In the genomic region with DNA sequence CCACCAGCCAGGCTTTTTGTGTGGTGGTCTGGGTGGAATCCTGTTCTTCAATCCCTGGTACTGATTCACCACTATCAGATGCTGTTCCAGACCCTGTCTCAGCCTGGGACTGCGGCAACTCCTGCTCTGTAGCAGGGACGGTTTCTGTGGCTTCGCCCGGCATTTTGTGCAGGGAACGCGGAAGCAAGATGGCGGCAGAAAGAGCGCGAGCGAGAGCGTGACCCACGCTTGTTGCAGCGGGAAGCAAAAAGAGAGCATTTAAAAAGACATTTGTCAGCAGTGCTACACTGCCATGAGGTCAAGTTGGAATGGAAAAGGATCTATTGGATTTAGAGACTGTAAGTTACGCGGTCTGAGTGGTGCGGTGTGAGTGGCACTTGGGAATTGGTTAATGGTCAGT, we compare ENCODE assay signal across 24 cellular contexts. TPM values are rescaled to one million over a fixed set of nuclear protein-coding genes. Genes with fewer than 3 reads are reported as not detected.
DNase-seq lines count a peak whose midpoint lies in the region; ATAC-seq, FAIRE-seq and TF ChIP-seq lines count a peak whose summit lies in the region.
"Had no signal": no experiment of that assay in that cellular context is flagged by ENCODE, and none has a peak within 500 bp of the region (broad histone marks: within the 10 kb centered on the region; RNA-seq: fewer than 3 reads in every experiment).

A gene (minus strand): TSS at position 202 of the 400 bp plus-strand sequence. CDS start 39 bp downstream, at position 163.

- no peak within 1 kb of the TSS for H2BK20ac ChIP-seq in H1 (ENCODE audit: low read length)

- H3K27ac ChIP-seq in GM23338 (ENCODE audit: low read depth) (no peak within 1 kb of the TSS), GM12878 (ENCODE audit: control insufficient read depth, insufficient read depth) (no peak within 1 kb of the TSS), H1 (ENCODE audit: low read depth, low read length) (no peak within 1 kb of the TSS)
- H3K27ac ChIP-seq: BLaER1 had no signal

- no peaks in the 10 kb centered on the region for H3K9me3 Mint-ChIP-seq in GM23338
- H3K9me3 Mint-ChIP-seq: CD14-positive monocyte; CD4-positive, alpha-beta memory T cell; CD8-positive, alpha-beta memory T cell had no signal

- no peak within 1 kb of the TSS for H4K5ac ChIP-seq in H1 (ENCODE audit: insufficient read length, low read depth, low read length)

- H3K18ac ChIP-seq in H1 (ENCODE audit: extremely low read depth, low read length), result no peak within 1 kb of the TSS

- H3K79me2 ChIP-seq in GM23338 (replicated peaks; ENCODE audit: insufficient read depth) (no peaks in the 10 kb centered on the region), GM12878 (ENCODE audit: control insufficient read depth, insufficient read depth, low read length) (no peaks in the 10 kb centered on the region), H1 (ENCODE audit: control insufficient read depth in 1 of 2, insufficient read depth in 2 of 2, low read length in 2 of 2) (no peaks in the 10 kb centered on the region)

- TF ChIP-seq EP300 in GM12878 (IDR thresholded peaks at IDR 0.05; ENCODE audit: borderline replicate concordance in 1 of 2, control insufficient read depth in 1 of 2, low read depth in 2 of 2, low read length in 2 of 2) (no peak), H1 (IDR thresholded peaks at IDR 0.05; ENCODE audit: borderline replicate concordance in 1 of 2, low read depth in 2 of 2, low read length in 2 of 2) (no peak)

- CTCF ChIA-PET in GM12878 (lab: Yijun Ruan, JAX), result interaction anchor here (1.2 kb wide), 1 partner anchor 518 kb away, joined by 3 read pairs; no protein-coding TSS in a partner anchor
- CTCF ChIA-PET in H1 (lab: Charles Lee; ENCODE audit: partially characterized antibody), result no interaction called here

- POLR2A ChIA-PET in GM12878 (lab: Charles Lee), result no interaction called here
- POLR2A ChIA-PET in H1 (lab: Charles Lee; ENCODE audit: partially characterized antibody), result no interaction called here

- H2BK15ac ChIP-seq in H1 (ENCODE audit: low read length), result no peak within 1 kb of the TSS

- H3K9ac ChIP-seq in GM12878 (ENCODE audit: control insufficient read depth, insufficient read depth, low read length), result no peak within 1 kb of the TSS
- H3K9ac ChIP-seq in H1 (replicated peaks in 1 of 4; ENCODE audit: extremely low read depth in 1 of 4, low read depth in 3 of 4, low read length in 3 of 4), result no peak within 1 kb of the TSS
- H3K9ac ChIP-seq: BLaER1 had no signal

- TF ChIP-seq RAD21 in GM12878 (IDR thresholded peaks at IDR 0.05; ENCODE audit: insufficient read depth, low read depth, low read length) (no peak), H1 (IDR thresholded peaks at IDR 0.05 in 1 of 2, conservative IDR thresholded peaks at IDR 0.05 in 1 of 2; ENCODE audit: low read depth in 2 of 2, low read length in 2 of 2) (no peak)

- no peaks in the 10 kb centered on the region for H3K4me1 ChIP-seq in GM23338 (ENCODE audit: insufficient read depth)
- no peaks in the 10 kb centered on the region for H3K4me1 ChIP-seq in GM12878 (ENCODE audit: control insufficient read depth, insufficient read depth, low read length)
- H3K4me1 ChIP-seq in H1 (replicated peaks in 1 of 4; ENCODE audit: control insufficient read depth in 3 of 4, insufficient read depth in 4 of 4, low read length in 3 of 4), result no peaks in the 10 kb centered on the region
- H3K4me1 ChIP-seq: BE2C, Caco-2 had no signal

- H3K4me3 Mint-ChIP-seq in GM23338, result no peak within 1 kb of the TSS
- H3K4me3 Mint-ChIP-seq: CD14-positive monocyte; CD4-positive, alpha-beta memory T cell; CD4-positive, CD25-positive, alpha-beta regulatory T cell; CD8-positive, alpha-beta memory T cell had no signal

- no peak within 1 kb of the TSS for H3K23ac ChIP-seq in H1 (ENCODE audit: insufficient read length)

- no peak within 1 kb of the TSS for H2BK120ac ChIP-seq in H1 (replicated peaks; ENCODE audit: low read depth, low read length)

- RAD21 ChIA-PET in GM12878 (lab: Charles Lee; ENCODE audit: unreplicated experiment), result no interaction called here

- intact Hi-C loops in GM12878 (cut with micrococcal nuclease; ENCODE audit: unreplicated experiment), result no loop called here

- in situ Hi-C loops in GM12878 (cut with MboI), result no loop called here

- H3K9me2 ChIP-seq in GM23338 (ENCODE audit: insufficient read depth), result peaks cover 5% of the 10 kb centered on the region; the same call in 1 of the 2 replicates

- WGBS in GM12878 (ENCODE audit: insufficient coverage, insufficient replicate concordance, low lambda C conversion rate, missing lambda C conversion rate), result 92% methylated on average over 16 of the region's 16 CpGs
- WGBS in H1 (ENCODE audit: extremely low coverage in 1 of 2, insufficient coverage in 1 of 2, insufficient read length in 1 of 2, insufficient replicate concordance in 2 of 2, low coverage in 1 of 2, low lambda C conversion rate in 2 of 2, missing lambda C conversion rate in 1 of 2), 2 experiments, result 97% methylated on average over 16 of the region's 16 CpGs; no CpG with 5 or more reads in 1 of the 2 experiments

- no peak within 1 kb of the TSS for H2AK5ac ChIP-seq in H1 (ENCODE audit: low read depth, low read length)

- no peaks in the 10 kb centered on the region for H3K36me3 ChIP-seq in GM23338 (ENCODE audit: insufficient read depth)
- no peaks in the 10 kb centered on the region for H3K36me3 ChIP-seq in GM12878 (ENCODE audit: control insufficient read depth in 2 of 2, insufficient read depth in 2 of 2, low read length in 1 of 2)
- no peaks in the 10 kb centered on the region for H3K36me3 ChIP-seq in H1 (ENCODE audit: control insufficient read depth in 2 of 4, insufficient read depth in 4 of 4, low read length in 3 of 4)
- H3K36me3 ChIP-seq: BE2C, BLaER1 had no signal

- SMC1A ChIA-PET in GM12878 (lab: Charles Lee; ENCODE audit: uncharacterized antibody, unreplicated experiment), result no interaction called here

- no peak within 1 kb of the TSS for H2BK12ac ChIP-seq in H1 (ENCODE audit: low read depth, low read length)

- H3K79me1 ChIP-seq in H1 (ENCODE audit: low read depth, low read length), result no peaks in the 10 kb centered on the region

- no peak within 1 kb of the TSS for H3K14ac ChIP-seq in H1 (ENCODE audit: insufficient read length)

- H2AFZ ChIP-seq in GM23338 (peak within 1 kb of the TSS; percentile 85), GM12878 (ENCODE audit: control insufficient read depth, low read depth, low read length) (no peak within 1 kb of the TSS), H1 (ENCODE audit: low read length) (peak within 1 kb of the TSS; percentile 94; the same call in 1 of the 2 replicates)

- no peak within 1 kb of the TSS for H3K27ac Mint-ChIP-seq in GM23338
- H3K27ac Mint-ChIP-seq: CD14-positive monocyte; CD4-positive, alpha-beta memory T cell; CD4-positive, CD25-positive, alpha-beta regulatory T cell; CD8-positive, alpha-beta memory T cell had no signal

- no peaks in the 10 kb centered on the region for H3K4me1 Mint-ChIP-seq in GM23338
- H3K4me1 Mint-ChIP-seq: CD14-positive monocyte; CD4-positive, alpha-beta memory T cell; CD4-positive, CD25-positive, alpha-beta regulatory T cell; CD8-positive, alpha-beta memory T cell had no signal

- H3F3A ChIP-seq in GM23338 (replicated peaks; ENCODE audit: low read depth), result no peaks in the 10 kb centered on the region

- TF ChIP-seq POLR2A in GM12878 (IDR thresholded peaks at IDR 0.05; ENCODE audit: low read depth, low read length) (no peak), H1 (IDR thresholded peaks at IDR 0.05; ENCODE audit: control extremely low read depth in 1 of 2, low read depth in 2 of 2, low read length in 2 of 2) (no peak)

- no TSS peak for BruUV-seq in GM12878 (replicated peaks; lab: Mats Ljungman, UMichigan)

- FAIRE-seq in GM12878 (lab: Jason Lieb, UNC), result no peak
- no peak for FAIRE-seq in H1 (lab: Jason Lieb, UNC)
- FAIRE-seq in urothelium cell line (lab: Jason Lieb, UNC), result peak; percentile 37
- FAIRE-seq: D721Med, G401.6, GM12891, GM19239 had no signal

- no peak within 1 kb of the TSS for H3K4ac ChIP-seq in H1 (replicated peaks; ENCODE audit: insufficient read length, low read depth, low read length)

- no peaks in the 10 kb centered on the region for H3K27me3 Mint-ChIP-seq in GM23338 (ENCODE audit: insufficient read depth, low read depth, poor library complexity)

- H4K91ac ChIP-seq in H1 (replicated peaks; ENCODE audit: insufficient read length, low read length), result no peak within 1 kb of the TSS

- no peak within 1 kb of the TSS for H2BK5ac ChIP-seq in H1 (ENCODE audit: low read depth, low read length)

- H3K23me2 ChIP-seq in H1 (ENCODE audit: low read depth, low read length), result no peaks in the 10 kb centered on the region

- no peak within 1 kb of the TSS for H3K4me2 ChIP-seq in GM23338
- H3K4me2 ChIP-seq in GM12878 (ENCODE audit: control insufficient read depth, insufficient read depth), result no peak within 1 kb of the TSS
- H3K4me2 ChIP-seq in H1 (ENCODE audit: insufficient read depth in 1 of 2, low read depth in 2 of 2, low read length in 2 of 2), result no peak within 1 kb of the TSS
- H3K4me2 ChIP-seq: BLaER1 had no signal

- TF ChIP-seq CTCF in GM23338 (conservative IDR thresholded peaks at IDR 0.05; ENCODE audit: low read depth in 2 of 2) (no peak), GM12878 (IDR thresholded peaks at IDR 0.05 in 2 of 3, conservative IDR thresholded peaks at IDR 0.05 in 1 of 3; ENCODE audit: control insufficient read depth in 2 of 3, extremely low read depth in 1 of 3, insufficient read depth in 1 of 3, low read depth in 3 of 3, low read length in 3 of 3) (no peak), H1 (IDR thresholded peaks at IDR 0.05; ENCODE audit: control extremely low read depth in 1 of 3, insufficient read depth in 1 of 3, low read depth in 1 of 3, low read length in 3 of 3) (no peak)

- no peak within 1 kb of the TSS for H3K4me3 ChIP-seq in GM23338
- no peak within 1 kb of the TSS for H3K4me3 ChIP-seq in GM12878
- no peak within 1 kb of the TSS for H3K4me3 ChIP-seq in H1 (ENCODE audit: extremely low read depth in 1 of 4, insufficient read depth in 2 of 4, low read depth in 3 of 4, low read length in 4 of 4)
- H3K4me3 ChIP-seq: BLaER1 had no signal

- no peaks in the 10 kb centered on the region for H3K36me3 Mint-ChIP-seq in GM23338 (ENCODE audit: low read depth)
- H3K36me3 Mint-ChIP-seq: CD14-positive monocyte; CD4-positive, alpha-beta memory T cell; CD4-positive, CD25-positive, alpha-beta regulatory T cell; CD8-positive, alpha-beta memory T cell had no signal

- H3K9me3 ChIP-seq in GM12878 (replicated peaks; ENCODE audit: control insufficient read depth, insufficient read depth, low read length), result no peaks in the 10 kb centered on the region
- no peaks in the 10 kb centered on the region for H3K9me3 ChIP-seq in H1 (ENCODE audit: insufficient read depth in 2 of 2, low read depth in 1 of 2, low read length in 1 of 2)
- H3K9me3 ChIP-seq: BE2C, Caco-2 had no signal

- DNase-seq in GM23338 (ENCODE audit: low spot score) (no peak), GM12878 (ENCODE audit: low read depth, low spot score) (no peak), H1 (ENCODE audit: low read depth in 1 of 2, low spot score in 2 of 2) (no peak), urothelium cell line (ENCODE audit: low spot score) (no peak), COLO668 (lab: John Stamatoyannopoulos, UW; ENCODE audit: unreplicated experiment) (no peak)
- DNase-seq in activated naive CD4-positive, alpha-beta T cell treated with anti-CD3 and anti-CD28 coated beads, Interleukin-2, amount 50 U/mL, for 16 hours, result no peak
- DNase-seq: 8988T; ACHN; BE2C; C1 segment of cervical spinal cord; Caco-2; Calu3; CD4-positive, alpha-beta memory T cell; CD4-positive, CD25-positive, alpha-beta regulatory T cell; CD8-positive, alpha-beta memory T cell; DMS79 treated with DMSO at 0.1 percent for 48 hours had no signal

- H4K20me1 ChIP-seq in GM23338 (replicated peaks; ENCODE audit: insufficient read depth) (no peaks in the 10 kb centered on the region), GM12878 (ENCODE audit: control insufficient read depth, insufficient read depth) (no peaks in the 10 kb centered on the region), H1 (replicated peaks in 1 of 2; ENCODE audit: control insufficient read depth in 1 of 2, insufficient read depth in 2 of 2, low read length in 2 of 2) (no peaks in the 10 kb centered on the region)
- H4K20me1 ChIP-seq: BLaER1 had no signal

- no peaks in the 10 kb centered on the region for H3K27me3 ChIP-seq in GM23338 (ENCODE audit: insufficient read depth)
- H3K27me3 ChIP-seq in GM12878 (replicated peaks in 1 of 2; ENCODE audit: control insufficient read depth in 2 of 2, insufficient read depth in 2 of 2, low read length in 1 of 2), result no peaks in the 10 kb centered on the region
- no peaks in the 10 kb centered on the region for H3K27me3 ChIP-seq in H1 (replicated peaks in 1 of 4; ENCODE audit: control insufficient read depth in 3 of 4, extremely low read depth in 1 of 4, insufficient read depth in 3 of 4, low read length in 3 of 4)
- H3K27me3 ChIP-seq: BE2C, BLaER1 had no signal

- no peak within 1 kb of the TSS for H4K8ac ChIP-seq in H1 (ENCODE audit: extremely low read depth, insufficient read depth, low read length)

- no peak within 1 kb of the TSS for H3K56ac ChIP-seq in H1 (replicated peaks; ENCODE audit: insufficient read length, low read depth, low read length)

- ATAC-seq in GM23338 (no peak), GM12878 (no peak), HG03442 (IDR thresholded peaks at IDR 0.05; ENCODE audit: unreplicated experiment) (no peak)

RNA-seq across cellular contexts. Expression of the gene that starts here (rescaled TPM):
- total RNA-seq in GM23338 (2014; rRNA removed; shearing (Covaris generic)), result not detected in 2 replicates
- polyA plus RNA-seq in GM23338 (2016; fragmentation: Nextera tagmentation; extraction: Ambion mirVana) (0.49 and 0.65 TPM in 2 replicates), GM12878 (2011; rRNA removed) (0.68 and 0.94 TPM in 2 replicates), GM12878 (2014; fragmentation: Illumina TruSeq; extraction: Trizol) (0.16 TPM in 1 of 2 replicates, not detected in the other), GM12878 (2014; fragmentation: Nextera tagmentation; extraction: Ambion mirVana) (under 1 TPM; 0.27 to 0.29 TPM), GM12878 (2014; rRNA removed) (not detected in 2 replicates), GM12878 (2016; fragmentation: Nextera tagmentation; extraction: Ambion mirVana) (under 1 TPM; 0.43 to 0.51 TPM), H1 (2011; rRNA removed) (not detected in 2 replicates)
- not detected in 2 replicates for total RNA-seq in GM12878 (2013; cell fraction: nucleolus; rRNA removed)
- total RNA-seq in GM12878 (2014; rRNA removed) (not detected in 2 replicates), GM12878 (2014; rRNA removed; fragmentation: Illumina TruSeq; extraction: Trizol) (not detected in 2 replicates), GM12878 (2021) (not detected in 2 replicates)
- polyA plus RNA-seq in GM12878 (2011; ENCODE audit: low read depth), result not detected
- polyA plus RNA-seq in GM12878 (2011; cell fraction: cytosol; rRNA removed), result not detected in 2 replicates
- polyA plus RNA-seq in GM12878 (2011; cell fraction: nucleus; rRNA removed), result not detected in 2 replicates
- 0.32 and 1.1 TPM in 2 replicates for polyA plus RNA-seq in GM12878 (2012)
- not detected in 2 replicates for polyA minus RNA-seq in GM12878 (2011; rRNA and poly(A)+ RNA removed)
- not detected in 2 replicates for polyA minus RNA-seq in GM12878 (2011; cell fraction: cytosol; rRNA and poly(A)+ RNA removed)
- polyA minus RNA-seq in GM12878 (2011; cell fraction: nucleus; rRNA and poly(A)+ RNA removed), result not detected in 2 replicates
- total RNA-seq in H1 (2021; fragmentation: NEBNext Ultra II Directional; extraction: Animal tissue kit (Norgen Biotek cat#: 25700)), result not detected in 2 replicates
- polyA plus RNA-seq in H1 (2011; cell fraction: cytosol; rRNA removed), result not detected
- polyA plus RNA-seq in H1 (2011; cell fraction: nucleus; rRNA removed), result not detected
- polyA plus RNA-seq in H1 (2012, experiment 1 of 2), result 0.23 to 3.0 TPM (median 0.65 TPM) in 4 replicates
- polyA plus RNA-seq in H1 (2012, experiment 2 of 2), result not detected
- polyA plus RNA-seq in H1 (2013, experiment 1 of 2), result not detected
- polyA plus RNA-seq in H1 (2013, experiment 2 of 2), result 0.07 TPM
- not detected in 2 replicates for polyA minus RNA-seq in H1 (2011; rRNA and poly(A)+ RNA removed)
- polyA minus RNA-seq in H1 (2011; cell fraction: cytosol; rRNA and poly(A)+ RNA removed), result not detected
- polyA minus RNA-seq in H1 (2011; cell fraction: nucleus; rRNA and poly(A)+ RNA removed), result not detected
- total RNA-seq: A673; Caco-2; Calu3; CD4-positive, alpha-beta memory T cell; CD4-positive, CD25-positive, alpha-beta regulatory T cell; CD8-positive, alpha-beta memory T cell had no signal
- polyA plus RNA-seq: CD14-positive monocyte; CD4-positive, alpha-beta memory T cell; CD4-positive, CD25-positive, alpha-beta regulatory T cell; CD8-positive, alpha-beta memory T cell had no signal
